ENCODE assay signal across 15 cellular contexts in the genomic region with DNA sequence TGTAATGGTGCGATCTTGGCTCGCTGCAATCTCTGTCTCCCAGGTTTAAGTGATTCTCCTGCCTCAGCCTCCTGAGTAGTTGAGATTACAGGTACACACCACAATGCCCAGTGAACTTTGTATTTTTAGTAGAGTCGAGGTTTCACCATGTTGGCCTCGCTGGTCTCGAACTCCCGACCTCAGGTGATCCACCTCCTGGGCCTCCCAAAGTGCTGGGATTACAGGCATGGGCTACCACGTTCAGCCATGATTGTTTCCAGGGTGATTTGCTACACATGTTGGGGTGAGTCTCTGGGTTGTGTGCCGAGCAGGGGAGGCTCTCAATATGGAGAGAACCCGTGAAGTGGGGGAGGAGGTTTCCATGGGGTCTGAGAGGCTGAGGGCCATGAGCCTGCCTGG. TPM values are rescaled to one million over a fixed set of nuclear protein-coding genes. Genes with fewer than 3 reads are reported as not detected.
A peak's percentile ranks its signal among the peaks of the same experiment; 100 is the strongest.
DNase-seq lines count a peak whose midpoint lies in the region; ATAC-seq and TF ChIP-seq lines count a peak whose summit lies in the region.
"Had no signal": no experiment of that assay in that cellular context is flagged by ENCODE, and none has a peak within 500 bp of the region (broad histone marks: within the 10 kb centered on the region; RNA-seq: fewer than 3 reads in every experiment).

No MANE protein-coding gene starts in this region.

- peak overlapping the region; percentile 92 for H3K4me3 Mint-ChIP-seq in T-helper 1 cell treated with Interleukin-12 subunit alpha and Interleukin-12 subunit beta and Interleukin-4 antibody, amounts not matched to agents 30 μg/mL and 1 μg/mL, for 36 hours
- peak overlapping the region; percentile 92 for H3K4me3 Mint-ChIP-seq in activated naive CD8-positive, alpha-beta T cell treated with anti-CD3 and anti-CD28 coated beads for 36 hours

- TF ChIP-seq CTCF in GM20000 (IDR thresholded peaks at IDR 0.05; ENCODE audit: extremely low read depth, missing control alignments) = no peak
- no peak for TF ChIP-seq CTCF in tibial nerve (IDR thresholded peaks at IDR 0.05)

- no peaks in the 10 kb centered on the region for H3K27me3 Mint-ChIP-seq in T-helper 1 cell treated with Interleukin-12 subunit alpha and Interleukin-12 subunit beta and Interleukin-4 antibody, amounts not matched to agents 30 μg/mL and 1 μg/mL, for 36 hours (ENCODE audit: low read depth)
- H3K27me3 Mint-ChIP-seq in activated naive CD8-positive, alpha-beta T cell treated with anti-CD3 and anti-CD28 coated beads for 36 hours = no peaks in the 10 kb centered on the region

- no peaks in the 10 kb centered on the region for H3K27me3 ChIP-seq in rectal smooth muscle tissue (ENCODE audit: control insufficient read depth, insufficient read depth, low read length)
- peaks cover 0 to 12% of the 10 kb centered on the region in 2 donors for H3K27me3 ChIP-seq in tibial nerve

- 87 to 92% methylated on average over 9 of the region's 9 CpGs for WGBS in tibial nerve, 2 donors

- DNase-seq in T-helper 1 cell = no peak
- DNase-seq in activated naive CD8-positive, alpha-beta T cell treated with anti-CD3 and anti-CD28 coated beads for 36 hours = no peak
- DNase-seq in GM20000 (ENCODE audit: low spot score) = no peak
- DNase-seq in tibial nerve (ENCODE audit: low spot score in 2 of 2) = no peak
- DNase-seq: Calu3; effector CD8-positive, alpha-beta T cell; gastrocnemius medialis; NCI-H2171; retina had no signal

- no peak overlapping the region for H3K9ac ChIP-seq in rectal smooth muscle tissue (ENCODE audit: low read length)

- H3K36me3 Mint-ChIP-seq in T-helper 1 cell treated with Interleukin-12 subunit alpha and Interleukin-12 subunit beta and Interleukin-4 antibody, amounts not matched to agents 30 μg/mL and 1 μg/mL, for 36 hours (ENCODE audit: low read depth) = peaks cover 46% of the 10 kb centered on the region
- H3K36me3 Mint-ChIP-seq in activated naive CD8-positive, alpha-beta T cell treated with anti-CD3 and anti-CD28 coated beads for 36 hours = peaks cover 66% of the 10 kb centered on the region

- TF ChIP-seq POLR2A in tibial nerve (IDR thresholded peaks at IDR 0.05) = no peak

- peaks cover 62% of the 10 kb centered on the region for H3K4me1 Mint-ChIP-seq in T-helper 1 cell treated with Interleukin-12 subunit alpha and Interleukin-12 subunit beta and Interleukin-4 antibody, amounts not matched to agents 30 μg/mL and 1 μg/mL, for 36 hours (ENCODE audit: low read depth)
- peaks cover 62% of the 10 kb centered on the region for H3K4me1 Mint-ChIP-seq in activated naive CD8-positive, alpha-beta T cell treated with anti-CD3 and anti-CD28 coated beads for 36 hours

- H3K27ac ChIP-seq in KOPT-K1 (ENCODE audit: low read depth, low read length, poor library complexity, severe bottlenecking) = peak overlapping the region; percentile 24
- no peak overlapping the region for H3K27ac ChIP-seq in rectal smooth muscle tissue (ENCODE audit: low read depth, low read length)
- peak overlapping the region in 2 of 4 donors; percentile 56 to 80 for H3K27ac ChIP-seq in tibial nerve
- H3K27ac ChIP-seq: 22Rv1, HL-60 had no signal

- H3K36me3 ChIP-seq in KOPT-K1 (ENCODE audit: insufficient read depth, low read length) (no peaks in the 10 kb centered on the region), rectal smooth muscle tissue (ENCODE audit: control insufficient read depth, insufficient read depth, low read length) (no peaks in the 10 kb centered on the region), tibial nerve (no peaks in the 10 kb centered on the region)
- H3K36me3 ChIP-seq: gastrocnemius medialis had no signal

- no peaks in the 10 kb centered on the region for H3K9me3 Mint-ChIP-seq in T-helper 1 cell treated with Interleukin-12 subunit alpha and Interleukin-12 subunit beta and Interleukin-4 antibody, amounts not matched to agents 30 μg/mL and 1 μg/mL, for 36 hours
- peaks cover 6% of the 10 kb centered on the region for H3K9me3 Mint-ChIP-seq in activated naive CD8-positive, alpha-beta T cell treated with anti-CD3 and anti-CD28 coated beads for 36 hours

- H3K4me3 ChIP-seq in rectal smooth muscle tissue (ENCODE audit: low read length) (peak overlapping the region; percentile 6), tibial nerve (peak overlapping the region in 1 of 4 donors; percentile 37)
- H3K4me3 ChIP-seq: gastrocnemius medialis had no signal

- H3K27ac Mint-ChIP-seq in T-helper 1 cell treated with Interleukin-12 subunit alpha and Interleukin-12 subunit beta and Interleukin-4 antibody, amounts not matched to agents 30 μg/mL and 1 μg/mL, for 36 hours = peak overlapping the region; percentile 98
- H3K27ac Mint-ChIP-seq in activated naive CD8-positive, alpha-beta T cell treated with anti-CD3 and anti-CD28 coated beads for 36 hours = peak overlapping the region; percentile 98

- peaks cover 21% of the 10 kb centered on the region for H3K9me3 ChIP-seq in KOPT-K1 (ENCODE audit: insufficient read depth, low read length, poor library complexity, severe bottlenecking)
- H3K9me3 ChIP-seq in tibial nerve = peaks cover 0 to 6% (median 0%) of the 10 kb centered on the region in 4 donors
- H3K9me3 ChIP-seq: gastrocnemius medialis had no signal

- TF ChIP-seq EP300 in tibial nerve (IDR thresholded peaks at IDR 0.05) = no peak

- no peak for ATAC-seq in GM18520 (IDR thresholded peaks at IDR 0.05; ENCODE audit: unreplicated experiment)
- ATAC-seq: gastrocnemius medialis had no signal

- H3K4me1 ChIP-seq in rectal smooth muscle tissue (ENCODE audit: control insufficient read depth, insufficient read depth, low read length) (no peaks in the 10 kb centered on the region), tibial nerve (peaks cover 0 to 15% (median 0%) of the 10 kb centered on the region in 4 donors)
- H3K4me1 ChIP-seq: gastrocnemius medialis had no signal

RNA-seq across cellular contexts. Expression of gene CEACAM21, which starts 24.8 kb away (rescaled TPM):
- total RNA-seq in activated naive CD8-positive, alpha-beta T cell treated with anti-CD3 and anti-CD28 coated beads for 36 hours = 10 to 100 TPM; 36.5 to 37.5 TPM
- total RNA-seq in tibial nerve = 1 to 10 TPM in 1 of 4 donors, under 1 TPM in 2, not detected in 1; 0.60 to 2.2 (median 0.87) TPM
- total RNA-seq: Calu3 had no signal

Comparison
In these comparisons a context has a peak if more than half of its experiments do, and no peak if none do; other contexts are left out.
1. RNA of gene CEACAM21, which starts 24.8 kb away (total RNA-seq): 36.5 to 37.5 TPM in activated naive CD8-positive, alpha-beta T cell treated with anti-CD3 and anti-CD28 coated beads for 36 hours; 0.60 to 2.2 TPM in tibial nerve; every median in the first group is over 10 times any median in the second.